In genomic region chr3:153161714-153162512, GRCh38 we compare ENCODE assay signal across 8 cellular contexts. TPM values are rescaled to one million over a fixed set of nuclear protein-coding genes. Genes with fewer than 3 reads are reported as not detected.
DNase-seq lines count a peak whose midpoint lies in the region; ATAC-seq and TF ChIP-seq lines count a peak whose summit lies in the region.

Gene RAP2B (plus strand): TSS chr3:153162226. CDS start chr3:153162694, 468 bp downstream.

- no peaks in the 10 kb centered on the region for H3K27me3 Mint-ChIP-seq in activated CD8-positive, alpha-beta T cell treated with anti-CD3 and anti-CD28 coated beads, Interleukin-2, amount 10 ng/mL, durations not matched to agents 7 days and 5 days (ENCODE audit: low read depth)

- H3K9me3 ChIP-seq in ectodermal cell (ENCODE audit: control insufficient read depth, low read length), result no peaks in the 10 kb centered on the region
- no peaks in the 10 kb centered on the region for H3K9me3 ChIP-seq in lung (ENCODE audit: control insufficient read depth in 2 of 2, insufficient read depth in 1 of 2, low read length in 1 of 2)

- WGBS in ectodermal cell, 2 experiments, result 0% methylated on average over 91 of the region's 91 CpGs
- WGBS in lung, 2 donors, result 0% methylated on average over 71 to 91 of the region's 91 CpGs

- peak within 1 kb of the TSS; percentile 88 for H3K4me3 Mint-ChIP-seq in activated CD8-positive, alpha-beta T cell treated with anti-CD3 and anti-CD28 coated beads, Interleukin-2, amount 10 ng/mL, durations not matched to agents 7 days and 5 days

- H3K4me3 ChIP-seq in BJ (ENCODE audit: low read depth, low read length), result peak within 1 kb of the TSS; percentile 59
- peak within 1 kb of the TSS; percentile 84 for H3K4me3 ChIP-seq in ectodermal cell (ENCODE audit: insufficient read depth, low read depth, low read length)
- H3K4me3 ChIP-seq in lung, result peak within 1 kb of the TSS; percentile 94

- POLR2A ChIA-PET in BJ (lab: Charles Lee), result interaction anchor here (1.0 to 1.5 kb wide), 3 partner anchors 17 to 154 kb away, joined by 3 to 5 read pairs (median 3); no protein-coding TSS in a partner anchor
- POLR2A ChIA-PET in activated CD8-positive, alpha-beta T cell treated with anti-CD3 and anti-CD28 coated beads, Interleukin-2, amount 10 ng/mL, durations not matched to agents 7 days and 5 days (lab: Charles Lee), result interaction anchor here (0.5 to 2.2 kb wide), 13 partner anchors 13 to 465 kb away, joined by 3 to 13 read pairs (median 4); no protein-coding TSS in a partner anchor

- H3K27ac Mint-ChIP-seq in activated CD8-positive, alpha-beta T cell treated with anti-CD3 and anti-CD28 coated beads, Interleukin-2, amount 10 ng/mL, durations not matched to agents 7 days and 5 days, result peak within 1 kb of the TSS; percentile 97

- ATAC-seq in HG03457 (IDR thresholded peaks at IDR 0.05; ENCODE audit: unreplicated experiment), result peak; percentile 43
- ATAC-seq in activated CD8-positive, alpha-beta T cell treated with anti-CD3 and anti-CD28 coated beads, Interleukin-2, amount 10 ng/mL, durations not matched to agents 7 days and 5 days, result peak; percentile 70
- ATAC-seq in lung (ENCODE audit: insufficient read depth, low FRiP score), result peak; percentile 80

- DNase-seq in BJ (ENCODE audit: low read depth) (peak; percentile 76), GM19240 (ENCODE audit: insufficient read length, low spot score) (peak; percentile 69), NCI-H774 (lab: John Stamatoyannopoulos, UW) (peak; percentile 54), lung (ENCODE audit: low spot score) (peak; percentile 99)
- peak; percentile 97 for DNase-seq in activated CD8-positive, alpha-beta T cell treated with anti-CD3 and anti-CD28 coated beads, Interleukin-2, amount 10 ng/mL, durations not matched to agents 7 days and 5 days
- DNase-seq in stimulated activated CD4-positive, alpha-beta T cell treated with anti-CD3 and anti-CD28 coated beads, TNF-alpha, amount 100 ng/mL, for 24 hours (ENCODE audit: low read depth in 3 of 3), result peak; percentile 92 to 98 (median 94)

- no peaks in the 10 kb centered on the region for H3K36me3 ChIP-seq in BJ (ENCODE audit: control insufficient read depth, insufficient read depth, low read length)
- H3K36me3 ChIP-seq in ectodermal cell (ENCODE audit: control insufficient read depth, insufficient read depth, low read length), result no peaks in the 10 kb centered on the region
- no peaks in the 10 kb centered on the region for H3K36me3 ChIP-seq in lung (ENCODE audit: control insufficient read depth in 2 of 2, insufficient read depth in 2 of 2, low read length in 2 of 2)

- TF ChIP-seq CTCF in BJ (IDR thresholded peaks at IDR 0.05; ENCODE audit: insufficient read depth, low read depth, low read length) (no peak), lung (IDR thresholded peaks at IDR 0.05; ENCODE audit: control extremely low read depth, extremely low read depth) (no peak)

- H3K4me1 Mint-ChIP-seq in activated CD8-positive, alpha-beta T cell treated with anti-CD3 and anti-CD28 coated beads, Interleukin-2, amount 10 ng/mL, durations not matched to agents 7 days and 5 days (ENCODE audit: low read depth), result peaks cover 44% of the 10 kb centered on the region

- no peaks in the 10 kb centered on the region for H3K27me3 ChIP-seq in BJ (ENCODE audit: control insufficient read depth, insufficient read depth, low read length)
- no peaks in the 10 kb centered on the region for H3K27me3 ChIP-seq in ectodermal cell (ENCODE audit: control insufficient read depth, insufficient read depth, low read length, poor library complexity, severe bottlenecking)
- H3K27me3 ChIP-seq in lung (ENCODE audit: control insufficient read depth, insufficient read depth), result no peaks in the 10 kb centered on the region

- CTCF ChIA-PET in BJ (lab: Yijun Ruan, JAX), result interaction anchor here (0.9 to 2.8 kb wide), 4 partner anchors 110 to 153 kb away, joined by 3 to 12 read pairs (median 7); no protein-coding TSS in a partner anchor
- CTCF ChIA-PET in activated CD8-positive, alpha-beta T cell treated with anti-CD3 and anti-CD28 coated beads, Interleukin-2, amount 10 ng/mL, durations not matched to agents 7 days and 5 days (lab: Charles Lee), result interaction anchor here (0.8 to 2.2 kb wide), 11 partner anchors 10 to 463 kb away, joined by 3 to 24 read pairs (median 4); no protein-coding TSS in a partner anchor

- H3K4me1 ChIP-seq in ectodermal cell (ENCODE audit: control insufficient read depth, insufficient read depth, low read length), result peaks cover 6% of the 10 kb centered on the region
- H3K4me1 ChIP-seq in lung (ENCODE audit: control insufficient read depth in 2 of 2, insufficient read depth in 2 of 2, low read length in 2 of 2), result peaks cover 0 to 10% of the 10 kb centered on the region in 2 donors

- peaks cover 40% of the 10 kb centered on the region for H3K36me3 Mint-ChIP-seq in activated CD8-positive, alpha-beta T cell treated with anti-CD3 and anti-CD28 coated beads, Interleukin-2, amount 10 ng/mL, durations not matched to agents 7 days and 5 days (ENCODE audit: low read depth)

- H3K27ac ChIP-seq in ectodermal cell (ENCODE audit: insufficient read depth, low read depth, low read length, poor library complexity, severe bottlenecking) (peak within 1 kb of the TSS; percentile 85), lung (ENCODE audit: low read depth in 1 of 2, low read length in 1 of 2) (peak within 1 kb of the TSS; percentile 87 to 99)

- H3K9me3 Mint-ChIP-seq in activated CD8-positive, alpha-beta T cell treated with anti-CD3 and anti-CD28 coated beads, Interleukin-2, amount 10 ng/mL, durations not matched to agents 7 days and 5 days (ENCODE audit: insufficient read depth), result no peaks in the 10 kb centered on the region

RNA-seq across cellular contexts. Expression of gene RAP2B, which starts in this region (rescaled TPM):
- polyA plus RNA-seq in BJ (2011; rRNA removed), result 7.0 and 7.2 TPM in 2 replicates
- 14.9 and 19.2 TPM in 2 replicates for polyA minus RNA-seq in BJ (2011; rRNA and poly(A)+ RNA removed)
- 10 to 100 TPM; 16.6 to 17.2 TPM for total RNA-seq in activated CD8-positive, alpha-beta T cell treated with anti-CD3 and anti-CD28 coated beads, Interleukin-2, amount 10 ng/mL, durations not matched to agents 7 days and 5 days
- polyA plus RNA-seq in ectodermal cell (2013, experiment 1 of 4), result 16.5 TPM
- 15.7 TPM for polyA plus RNA-seq in ectodermal cell (2013, experiment 2 of 4)
- polyA plus RNA-seq in ectodermal cell (2013, experiment 3 of 4), result 10.5 TPM
- 11.7 TPM for polyA plus RNA-seq in ectodermal cell (2013, experiment 4 of 4)
- 10 to 100 TPM; 22.2 to 23.8 TPM for total RNA-seq in lung
- polyA plus RNA-seq in lung, result 1 to 10 TPM; 7.4 to 9.2 TPM

Comparison
In these comparisons a context has a peak if more than half of its experiments do, and no peak if none do; other contexts are left out.
1. Peak in every context shown above with its lines: DNase-seq, ATAC-seq, H3K4me3 ChIP-seq and H3K27ac ChIP-seq.